ENCODE assay signal across 21 cellular contexts in genomic region chr17:80679816-80680215, GRCh38.
DNase-seq lines count a peak whose midpoint lies in the region; ATAC-seq, FAIRE-seq and TF ChIP-seq lines count a peak whose summit lies in the region.
"Had no signal": no experiment of that assay in that cellular context is flagged by ENCODE, and none has a peak within 500 bp of the region (broad histone marks: within the 10 kb centered on the region; RNA-seq: fewer than 3 reads in every experiment).

No MANE protein-coding gene starts in this region.

- peaks cover 13% of the 10 kb centered on the region for H3K4me1 ChIP-seq in HEK293 (ENCODE audit: control insufficient read depth, insufficient read depth, low read length)
- peaks cover 19% of the 10 kb centered on the region for H3K4me1 ChIP-seq in astrocyte (ENCODE audit: insufficient read depth, low read length)
- no peaks in the 10 kb centered on the region for H3K4me1 ChIP-seq in tibial artery
- peaks cover 0 to 17% (median 0%) of the 10 kb centered on the region in 9 donors for H3K4me1 ChIP-seq in heart right ventricle

- POLR2A ChIA-PET in activated CD4-positive, alpha-beta T cell treated with anti-CD3 and anti-CD28 coated beads for 36 hours (lab: Charles Lee), result interaction anchor here (0.6 kb wide), 2 partner anchors 39 to 86 kb away, joined by 3 to 4 read pairs; no protein-coding TSS in a partner anchor
- POLR2A ChIA-PET in HEK293 (lab: Yijun Ruan, JAX), result no interaction called here

- CTCF ChIA-PET in activated CD4-positive, alpha-beta T cell treated with anti-CD3 and anti-CD28 coated beads for 36 hours (lab: Charles Lee), result interaction anchor here (0.9 kb wide), 1 partner anchor 75 kb away, joined by 3 read pairs; no protein-coding TSS in a partner anchor
- CTCF ChIA-PET in HEK293 (lab: Yijun Ruan, JAX), result interaction anchor here (0.7 to 1.8 kb wide), 4 partner anchors 30 to 622 kb away, joined by 3 to 6 read pairs (median 6); no protein-coding TSS in a partner anchor

- no peak for DNase-seq in activated CD4-positive, alpha-beta T cell treated with anti-CD3 and anti-CD28 coated beads for 36 hours
- DNase-seq in activated CD4-positive, alpha-beta T cell treated with anti-CD3 and anti-CD28 coated beads for 1 hour, result no peak
- DNase-seq in astrocyte (ENCODE audit: low read depth) (no peak), neural crest cell (ENCODE audit: low read depth, low spot score) (no peak), NCI-H2081 treated with DMSO at 0.1 percent for 48 hours (lab: John Stamatoyannopoulos, UW) (no peak), tibial artery (no peak), heart right ventricle (no peak)
- DNase-seq: anterior cingulate cortex; heart left ventricle; kidney; midbrain; NK-92 treated with Interleukin-12 subunit alpha and Interleukin-12 subunit beta, amount 100 ng/mL, for 24 hours; ovary; small intestine had no signal

- peak overlapping the region; percentile 87 for H3K27ac Mint-ChIP-seq in activated CD4-positive, alpha-beta T cell treated with anti-CD3 and anti-CD28 coated beads for 36 hours
- no peak overlapping the region for H3K27ac Mint-ChIP-seq in astrocyte (ENCODE audit: unreplicated experiment)
- peak overlapping the region; percentile 96 for H3K27ac Mint-ChIP-seq in neural crest cell (ENCODE audit: unreplicated experiment)
- H3K27ac Mint-ChIP-seq: dendritic cell treated with granulocyte-macrophage colony-stimulating factor and Interleukin-4, amounts not matched to agents 40 ng/mL and 50 ng/mL, for 4 days had no signal

- ATAC-seq in activated CD4-positive, alpha-beta T cell treated with anti-CD3 and anti-CD28 coated beads for 36 hours, result no peak
- ATAC-seq in heart right ventricle, result no peak
- ATAC-seq: heart left ventricle, K562, Right ventricle myocardium inferior had no signal

- H4K20me1 ChIP-seq in astrocyte (ENCODE audit: insufficient read depth, low read length), result peaks cover 29% of the 10 kb centered on the region

- intact Hi-C loops in activated CD4-positive, alpha-beta T cell treated with anti-CD3 and anti-CD28 coated beads for 36 hours (cut with DNase I, micrococcal nuclease), result loop anchor here (2.0 to 5.0 kb wide), 4 partner anchors 75 to 112 kb away; no protein-coding TSS in a partner anchor
- intact Hi-C loops in tibial artery (cut with DNase I; ENCODE audit: low total_unique reads), result no loop called here
- intact Hi-C loops in heart right ventricle (cut with DNase I), result no loop called here

- H3K4me1 Mint-ChIP-seq in activated CD4-positive, alpha-beta T cell treated with anti-CD3 and anti-CD28 coated beads for 36 hours, result peaks cover 58% of the 10 kb centered on the region
- peaks cover 17% of the 10 kb centered on the region for H3K4me1 Mint-ChIP-seq in astrocyte (ENCODE audit: low read depth, unreplicated experiment)
- H3K4me1 Mint-ChIP-seq in neural crest cell, result peaks cover 39% of the 10 kb centered on the region

- H3K27ac ChIP-seq in HEK293 (ENCODE audit: extremely low read depth, low read depth, low read length) (no peak overlapping the region), astrocyte (ENCODE audit: low read depth, low read length) (no peak overlapping the region), tibial artery (no peak overlapping the region), heart right ventricle (peak overlapping the region in 1 of 10 donors; percentile 15)
- H3K27ac ChIP-seq: esophagus muscularis mucosa, heart left ventricle, ovary had no signal

- H3K9ac ChIP-seq in astrocyte (ENCODE audit: low read length), result no peak overlapping the region

- peaks cover 0 to 4% of the 10 kb centered on the region in 2 experiments; a peak in 2 of 3 replicates for H3K36me3 ChIP-seq in HEK293 (ENCODE audit: control insufficient read depth in 2 of 2, insufficient read depth in 1 of 2, low read length in 2 of 2)
- no peaks in the 10 kb centered on the region for H3K36me3 ChIP-seq in astrocyte (ENCODE audit: insufficient read depth, low read length)
- no peaks in the 10 kb centered on the region for H3K36me3 ChIP-seq in tibial artery
- H3K36me3 ChIP-seq in heart right ventricle, result peaks cover 0 to 4% (median 0%) of the 10 kb centered on the region in 9 donors
- H3K36me3 ChIP-seq: esophagus muscularis mucosa, ovary had no signal

- H3K9me3 ChIP-seq in HEK293 (ENCODE audit: control insufficient read depth, insufficient read depth, low read depth, low read length) (no peaks in the 10 kb centered on the region), astrocyte (ENCODE audit: insufficient read depth, low read depth, low read length) (no peaks in the 10 kb centered on the region), tibial artery (no peaks in the 10 kb centered on the region), heart right ventricle (no peaks in the 10 kb centered on the region)
- H3K9me3 ChIP-seq: esophagus muscularis mucosa, heart left ventricle, ovary had no signal

- H3K4me2 ChIP-seq in astrocyte (ENCODE audit: low read length), result peak overlapping the region; percentile 84

- H3K9me3 Mint-ChIP-seq in activated CD4-positive, alpha-beta T cell treated with anti-CD3 and anti-CD28 coated beads for 36 hours (ENCODE audit: low read depth), result no peaks in the 10 kb centered on the region
- H3K9me3 Mint-ChIP-seq in astrocyte (ENCODE audit: unreplicated experiment), result no peaks in the 10 kb centered on the region
- H3K9me3 Mint-ChIP-seq in neural crest cell, result no peaks in the 10 kb centered on the region
- H3K9me3 Mint-ChIP-seq: CD4-positive, CD25-positive, alpha-beta regulatory T cell; dendritic cell treated with granulocyte-macrophage colony-stimulating factor and Interleukin-4, amounts not matched to agents 40 ng/mL and 50 ng/mL, for 4 days had no signal

- FAIRE-seq in astrocyte (lab: Jason Lieb, UNC), result no peak
- FAIRE-seq: GM12892, K562, kidney, small intestine had no signal

- H3K4me3 ChIP-seq in HEK293 (ENCODE audit: low read depth, low read length), result no peak overlapping the region
- H3K4me3 ChIP-seq in astrocyte (ENCODE audit: insufficient read depth, low read depth, low read length), result no peak overlapping the region
- no peak overlapping the region for H3K4me3 ChIP-seq in tibial artery
- H3K4me3 ChIP-seq in heart right ventricle, result no peak overlapping the region
- H3K4me3 ChIP-seq: esophagus muscularis mucosa, K562, ovary had no signal

- no peaks in the 10 kb centered on the region for H3K27me3 Mint-ChIP-seq in activated CD4-positive, alpha-beta T cell treated with anti-CD3 and anti-CD28 coated beads for 36 hours
- H3K27me3 Mint-ChIP-seq in astrocyte (ENCODE audit: low read depth, unreplicated experiment), result no peaks in the 10 kb centered on the region
- H3K27me3 Mint-ChIP-seq in neural crest cell (ENCODE audit: low read depth), result no peaks in the 10 kb centered on the region
- H3K27me3 Mint-ChIP-seq: CD4-positive, CD25-positive, alpha-beta regulatory T cell; dendritic cell treated with granulocyte-macrophage colony-stimulating factor and Interleukin-4, amounts not matched to agents 40 ng/mL and 50 ng/mL, for 4 days had no signal

- peak overlapping the region; percentile 58 for H3K4me3 Mint-ChIP-seq in activated CD4-positive, alpha-beta T cell treated with anti-CD3 and anti-CD28 coated beads for 36 hours
- peak overlapping the region; percentile 13 for H3K4me3 Mint-ChIP-seq in astrocyte (ENCODE audit: unreplicated experiment)
- H3K4me3 Mint-ChIP-seq in neural crest cell, result no peak overlapping the region
- H3K4me3 Mint-ChIP-seq: dendritic cell treated with granulocyte-macrophage colony-stimulating factor and Interleukin-4, amounts not matched to agents 40 ng/mL and 50 ng/mL, for 4 days had no signal

- WGBS in heart right ventricle, 2 donors, result 88 to 94% methylated on average over 3 of the region's 3 CpGs

- peaks cover 11% of the 10 kb centered on the region for H3K36me3 Mint-ChIP-seq in activated CD4-positive, alpha-beta T cell treated with anti-CD3 and anti-CD28 coated beads for 36 hours (ENCODE audit: low read depth)
- H3K36me3 Mint-ChIP-seq in astrocyte (ENCODE audit: low read depth, unreplicated experiment), result peaks cover 4% of the 10 kb centered on the region
- H3K36me3 Mint-ChIP-seq in neural crest cell (ENCODE audit: low read depth), result no peaks in the 10 kb centered on the region

- TF ChIP-seq CTCF in HEK293 (tag by site-specific recombination; IDR thresholded peaks at IDR 0.05) (no peak), astrocyte (IDR thresholded peaks at IDR 0.05; ENCODE audit: insufficient read depth, low read depth, low read length) (no peak), neural crest cell (conservative IDR thresholded peaks at IDR 0.05) (no peak), tibial artery (IDR thresholded peaks at IDR 0.05) (no peak), heart right ventricle (IDR thresholded peaks at IDR 0.05) (no peak)

- H3K27me3 ChIP-seq in astrocyte (ENCODE audit: insufficient read depth, low read length) (no peaks in the 10 kb centered on the region), tibial artery (no peaks in the 10 kb centered on the region), heart right ventricle (no peaks in the 10 kb centered on the region)
- H3K27me3 ChIP-seq: esophagus muscularis mucosa, heart left ventricle, ovary had no signal

- peaks cover 47% of the 10 kb centered on the region for H3K79me2 ChIP-seq in astrocyte (ENCODE audit: insufficient read depth, low read length)

- no peak overlapping the region for H2AFZ ChIP-seq in astrocyte (ENCODE audit: low read depth, low read length)

TF ChIP-seq in HEK293, 187 proteins besides CTCF, POLR2A, EP300 and RAD21:
- peak; percentile 71 for TF ChIP-seq ZIC2 (tag by site-specific recombination; IDR thresholded peaks at IDR 0.05)
- no peak for TF ChIP-seq ZNF274 (IDR thresholded peaks at IDR 0.05; ENCODE audit: low read length)
- no peak for TF ChIP-seq ZNF274 (tag by site-specific recombination; IDR thresholded peaks at IDR 0.05; ENCODE audit: borderline replicate concordance)

Comparison
In these comparisons a context has a peak if more than half of its experiments do, and no peak if none do; other contexts are left out.
1. intact Hi-C loops: an anchor here in activated CD4-positive, alpha-beta T cell treated with anti-CD3 and anti-CD28 coated beads for 36 hours (2.0 to 5.0 kb wide); none called in tibial artery and heart right ventricle.